In the genomic region with DNA sequence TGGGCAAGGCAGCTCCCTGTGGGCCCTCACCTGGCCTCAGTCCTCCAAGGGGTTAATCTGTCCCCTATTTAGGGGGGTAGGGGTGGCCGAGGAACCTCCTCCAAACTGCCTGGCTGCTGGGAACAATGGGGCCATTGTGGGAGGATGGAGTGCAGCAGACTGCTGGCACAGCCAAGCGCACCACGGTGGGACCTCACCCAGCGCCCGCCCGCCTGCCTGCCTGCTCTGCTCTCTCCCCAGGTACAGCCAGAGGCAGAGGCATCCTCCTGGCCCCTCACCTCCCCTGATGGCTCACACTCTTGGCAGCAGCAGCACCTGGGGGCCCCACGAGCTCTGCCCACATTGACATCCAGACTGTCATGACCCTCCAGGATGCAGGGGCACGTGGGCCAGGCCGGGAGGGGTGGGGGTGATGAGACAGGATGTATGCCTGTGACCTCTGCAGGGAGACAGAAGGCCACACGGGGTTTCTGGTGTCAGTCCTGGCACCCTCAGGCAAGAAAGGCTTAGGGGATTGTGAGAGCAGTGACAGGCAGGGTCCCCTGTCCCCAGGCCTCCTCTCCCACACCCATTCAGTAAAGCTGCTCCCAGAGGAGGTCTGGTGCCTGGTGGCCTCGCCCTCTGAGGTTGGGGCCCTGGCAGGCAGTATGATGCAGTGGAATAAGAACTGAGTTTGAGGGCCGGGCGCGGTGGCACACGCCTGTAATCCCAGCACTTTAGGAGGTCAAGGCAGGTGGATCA, we compare ENCODE assay signal across 8 cellular contexts. TPM values are rescaled to one million over a fixed set of nuclear protein-coding genes. Genes with fewer than 3 reads are reported as not detected.
DNase-seq lines count a peak whose midpoint lies in the region; ATAC-seq, FAIRE-seq and TF ChIP-seq lines count a peak whose summit lies in the region.

No MANE protein-coding gene starts in this region.

- peak overlapping the region; percentile 98 to 99 for H3K27ac ChIP-seq in esophagus (ENCODE audit: low read depth in 2 of 2, low read length in 1 of 2)

- peak; percentile 52 for FAIRE-seq in HTR-8/SVneo (lab: Jason Lieb, UNC)

- H3K27me3 Mint-ChIP-seq in progenitor cell of endocrine pancreas: no peaks in the 10 kb centered on the region

- no peak for TF ChIP-seq CTCF in progenitor cell of endocrine pancreas (IDR thresholded peaks at IDR 0.05; ENCODE audit: unreplicated experiment)

- WGBS in esophagus, 2 donors: 18 to 20% methylated on average over 11 to 15 of the region's 15 CpGs

- peak overlapping the region; percentile 91 for H3K27ac Mint-ChIP-seq in progenitor cell of endocrine pancreas

- CTCF ChIA-PET in HEK293T (lab: Yijun Ruan, JAX): interaction anchor here (0.8 to 1.1 kb wide), 2 partner anchors 14 to 410 kb away, joined by 3 read pairs; no protein-coding TSS in a partner anchor

- no peak overlapping the region for H3K4me3 ChIP-seq in esophagus (ENCODE audit: low read depth in 1 of 2, low read length in 2 of 2)

- ATAC-seq in HG03460 (IDR thresholded peaks at IDR 0.05; ENCODE audit: unreplicated experiment): no peak
- ATAC-seq in HG03469 (IDR thresholded peaks at IDR 0.05; ENCODE audit: unreplicated experiment): no peak

- no peaks in the 10 kb centered on the region for H3K36me3 Mint-ChIP-seq in progenitor cell of endocrine pancreas (ENCODE audit: insufficient read depth)

- POLR2A ChIA-PET in HEK293T (lab: Yijun Ruan, JAX): interaction anchor here (6.6 kb wide), 1 partner anchor 11 kb away, joined by 50 read pairs; a partner anchor contains a TSS

- peaks cover 33 to 77% of the 10 kb centered on the region in 2 donors for H3K4me1 ChIP-seq in esophagus (ENCODE audit: control insufficient read depth in 2 of 2, insufficient read depth in 2 of 2, low read length in 1 of 2)

- H3K36me3 ChIP-seq in esophagus (ENCODE audit: control insufficient read depth in 2 of 2, insufficient read depth in 2 of 2, low read length in 1 of 2): no peaks in the 10 kb centered on the region

- peaks cover 56% of the 10 kb centered on the region for H3K4me1 Mint-ChIP-seq in progenitor cell of endocrine pancreas (ENCODE audit: low read depth)

- no peak overlapping the region for H3K4me3 Mint-ChIP-seq in progenitor cell of endocrine pancreas (ENCODE audit: low read depth)

- DNase-seq in Ammon's horn (ENCODE audit: low spot score) (peak; percentile 86), HTR-8/SVneo (ENCODE audit: insufficient read length, low spot score) (no peak), progenitor cell of endocrine pancreas (ENCODE audit: low spot score, unreplicated experiment) (no peak), HEK293T (ENCODE audit: extremely low spot score) (no peak)
- DNase-seq in activated CD8-positive, alpha-beta memory T cell treated with anti-CD3 and anti-CD28 coated beads for 24 hours: peak; percentile 87

- H3K9me3 Mint-ChIP-seq in progenitor cell of endocrine pancreas (ENCODE audit: low read depth): no peaks in the 10 kb centered on the region

- no peaks in the 10 kb centered on the region for H3K27me3 ChIP-seq in esophagus (ENCODE audit: control insufficient read depth in 1 of 2, insufficient read depth in 2 of 2, low read length in 2 of 2)

- H3K9me3 ChIP-seq in esophagus (ENCODE audit: control insufficient read depth in 2 of 2, insufficient read depth in 1 of 2, low read depth in 1 of 2, low read length in 1 of 2): no peaks in the 10 kb centered on the region

TF ChIP-seq in HEK293T, 16 proteins besides CTCF, POLR2A, EP300 and RAD21:
- no peak for TF ChIP-seq TARDBP (IDR thresholded peaks at IDR 0.05)
- TF ChIP-seq ARNT (IDR thresholded peaks at IDR 0.05): no peak
- TF ChIP-seq SUZ12 (IDR thresholded peaks at IDR 0.05): no peak
- TF ChIP-seq FOXK2 (IDR thresholded peaks at IDR 0.05): no peak
- TF ChIP-seq LEF1 (IDR thresholded peaks at IDR 0.05; ENCODE audit: borderline replicate concordance): no peak
- no peak for TF ChIP-seq FOXM1 (IDR thresholded peaks at IDR 0.05; ENCODE audit: borderline replicate concordance)
- TF ChIP-seq NFRKB (IDR thresholded peaks at IDR 0.05): no peak
- no peak for TF ChIP-seq L3MBTL2 (conservative IDR thresholded peaks at IDR 0.05)
- TF ChIP-seq FOXA1 (IDR thresholded peaks at IDR 0.05): no peak
- TF ChIP-seq CTBP1 (IDR thresholded peaks at IDR 0.05; ENCODE audit: borderline replicate concordance): no peak
- TF ChIP-seq BHLHE40 (IDR thresholded peaks at IDR 0.05; ENCODE audit: borderline replicate concordance): no peak
- TF ChIP-seq, protein P1, sequence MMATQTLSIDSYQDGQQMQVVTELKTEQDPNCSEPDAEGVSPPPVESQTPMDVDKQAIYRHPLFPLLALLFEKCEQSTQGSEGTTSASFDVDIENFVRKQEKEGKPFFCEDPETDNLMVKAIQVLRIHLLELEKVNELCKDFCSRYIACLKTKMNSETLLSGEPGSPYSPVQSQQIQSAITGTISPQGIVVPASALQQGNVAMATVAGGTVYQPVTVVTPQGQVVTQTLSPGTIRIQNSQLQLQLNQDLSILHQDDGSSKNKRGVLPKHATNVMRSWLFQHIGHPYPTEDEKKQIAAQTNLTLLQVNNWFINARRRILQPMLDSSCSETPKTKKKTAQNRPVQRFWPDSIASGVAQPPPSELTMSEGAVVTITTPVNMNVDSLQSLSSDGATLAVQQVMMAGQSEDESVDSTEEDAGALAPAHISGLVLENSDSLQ (IDR thresholded peaks at IDR 0.05): no peak
- TF ChIP-seq HDGF (IDR thresholded peaks at IDR 0.05; ENCODE audit: borderline replicate concordance): no peak
- TF ChIP-seq SP1 (IDR thresholded peaks at IDR 0.05): no peak
- TF ChIP-seq ZNF384 (IDR thresholded peaks at IDR 0.05): no peak
- no peak for TF ChIP-seq ELF4 (IDR thresholded peaks at IDR 0.05)

RNA-seq across cellular contexts. Expression of a gene that starts 11.4 kb away (rescaled TPM):
- polyA plus RNA-seq in esophagus: 10 to 100 TPM in 1 of 2 donors, 1 to 10 TPM in 1; 8.5 to 30.4 TPM
- total RNA-seq in progenitor cell of endocrine pancreas: 26.4 and 30.3 TPM in 2 replicates

RNA-seq across cellular contexts. Expression of a gene that starts 30.7 kb away (rescaled TPM):
- under 1 TPM; 0.11 to 0.18 TPM for polyA plus RNA-seq in esophagus
- not detected in 2 replicates for total RNA-seq in progenitor cell of endocrine pancreas

RNA-seq across cellular contexts. Expression of a gene that starts 41.8 kb away (rescaled TPM):
- polyA plus RNA-seq in esophagus: 10 to 100 TPM in 1 of 2 donors, 1 to 10 TPM in 1; 1.1 to 11.2 TPM
- total RNA-seq in progenitor cell of endocrine pancreas: 0.41 TPM in 1 of 2 replicates, not detected in the other

RNA-seq across cellular contexts. Expression of a gene that starts 57.2 kb away (rescaled TPM):
- polyA plus RNA-seq in esophagus: not detected
- total RNA-seq in progenitor cell of endocrine pancreas: not detected in 2 replicates

Comparison
In these comparisons a context has a peak if more than half of its experiments do, and no peak if none do; other contexts are left out.
1. DNase-seq: peak in Ammon's horn (single experiment) and activated CD8-positive, alpha-beta memory T cell treated with anti-CD3 and anti-CD28 coated beads for 24 hours (single experiment); none in HTR-8/SVneo (single experiment), progenitor cell of endocrine pancreas (single experiment) and HEK293T (single experiment).